ENCODE assay signal across 30 cellular contexts in the genomic region with DNA sequence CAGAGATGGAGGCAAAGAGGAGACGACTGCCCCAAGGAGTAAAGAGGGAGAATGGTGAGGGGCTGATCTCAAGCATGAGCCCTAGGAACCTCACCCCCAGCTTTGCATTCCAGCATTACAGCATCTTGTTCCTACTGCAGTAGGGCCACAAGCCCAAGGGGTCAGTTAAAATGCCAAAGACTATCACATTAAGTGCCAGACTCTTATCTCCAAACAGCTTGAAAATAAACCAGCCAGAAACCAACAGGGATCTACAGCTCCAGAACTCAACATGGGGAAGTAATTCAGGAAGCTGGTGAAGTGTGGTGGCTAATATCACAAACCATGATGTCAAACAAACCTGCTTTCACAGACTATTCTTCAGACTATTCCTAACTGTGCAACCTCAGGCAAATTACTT.
"Had no signal": no experiment of that assay in that cellular context is flagged by ENCODE, and none has a peak within 500 bp of the region (broad histone marks: within the 10 kb centered on the region; RNA-seq: fewer than 3 reads in every experiment).

No MANE protein-coding gene starts in this region.

- H3K27me3 ChIP-seq: ascending aorta, breast epithelium, cardiac muscle cell, colonic mucosa, dorsolateral prefrontal cortex, esophagus squamous epithelium, gastroesophageal sphincter had no signal

- H3K4me3 ChIP-seq: ascending aorta, breast epithelium, cardiac muscle cell, colonic mucosa, dorsolateral prefrontal cortex, esophagus squamous epithelium, gastroesophageal sphincter had no signal

- DNase-seq: activated CD4-positive, alpha-beta memory T cell treated with anti-CD3 and anti-CD28 coated beads for 36 hours; activated CD4-positive, alpha-beta T cell treated with anti-CD3 and anti-CD28 coated beads for 36 hours; activated CD4-positive, alpha-beta T cell treated with anti-CD3 and anti-CD28 coated beads, Interleukin-2, amount 10 ng/mL, durations not matched to agents 24 days and 14 days; activated CD4-positive, CD25-positive, alpha-beta regulatory T cell; activated CD4-positive, CD25-positive, alpha-beta regulatory T cell treated with anti-CD3 and anti-CD28 coated beads, Interleukin-2, amount 50 U/mL, for 72 hours; activated CD8-positive, alpha-beta memory T cell treated with anti-CD3 and anti-CD28 coated beads, Interleukin-2, amount 10 ng/mL, durations not matched to agents 7 days and 5 days; activated CD8-positive, alpha-beta memory T cell treated with anti-CD3 and anti-CD28 coated beads, Interleukin-2, amount 50 U/mL, for 4 hours; activated CD8-positive, alpha-beta T cell treated with anti-CD3 and anti-CD28 coated beads, Interleukin-2, amount 10 ng/mL, durations not matched to agents 7 days and 5 days; activated gamma-delta T cell; activated naive CD4-positive, alpha-beta T cell; activated naive CD4-positive, alpha-beta T cell treated with anti-CD3 and anti-CD28 coated beads, Interleukin-2, amount 10 ng/mL, durations not matched to agents 7 days and 5 days; activated naive CD8-positive, alpha-beta T cell treated with anti-CD3 and anti-CD28 coated beads, Interleukin-2, amount 10 ng/mL, durations not matched to agents 7 days and 5 days; activated T-cell treated with anti-CD3 and anti-CD28 coated beads, Interleukin-2, amount 50 U/mL, for 1 hour; activated T-cell treated with anti-CD3 and anti-CD28 coated beads, Interleukin-2, amount 50 U/mL, for 72 hours; central memory CD4-positive, alpha-beta T cell; cerebellar nuclear complex; colonic mucosa; dorsolateral prefrontal cortex; effector memory CD8-positive, alpha-beta T cell; erythroblast; esophagus squamous epithelium; foreskin melanocyte; head of caudate nucleus; T-helper 1 cell; T-helper 17 cell; T1000 had no signal

- H3K9me3 ChIP-seq: ascending aorta, breast epithelium, colonic mucosa, esophagus squamous epithelium had no signal

- H3K36me3 ChIP-seq: breast epithelium, cardiac muscle cell, colonic mucosa, esophagus squamous epithelium had no signal

- H3K4me1 ChIP-seq: breast epithelium, colonic mucosa had no signal

- H3K27ac ChIP-seq: ascending aorta, breast epithelium, cardiac muscle cell, colonic mucosa, dorsolateral prefrontal cortex, esophagus squamous epithelium, gastroesophageal sphincter had no signal
